ENCODE assay signal across 29 cellular contexts in genomic region chr17:36926226-36926625, GRCh38. TPM values are rescaled to one million over a fixed set of nuclear protein-coding genes. Genes with fewer than 3 reads are reported as not detected.
"Had no signal": no experiment of that assay in that cellular context is flagged by ENCODE, and none has a peak within 500 bp of the region (broad histone marks: within the 10 kb centered on the region; RNA-seq: fewer than 3 reads in every experiment).

No MANE protein-coding gene starts in this region.

- H3K36me3 ChIP-seq: adrenal gland, breast epithelium had no signal

- H3K4me3 Mint-ChIP-seq: activated CD4-positive, alpha-beta T cell treated with anti-CD3 and anti-CD28 coated beads, Interleukin-2, amount 10 ng/mL, durations not matched to agents 24 days and 14 days; activated CD8-positive, alpha-beta T cell treated with anti-CD3 and anti-CD28 coated beads for 36 hours; activated T-cell treated with anti-CD3 and anti-CD28 coated beads, Interleukin-2, amount 50 U/mL, for 72 hours; activated T-helper 17 cell treated with anti-CD3 and anti-CD28 coated beads, Interleukin-2, amount 50 U/mL, for 72 hours had no signal

- H3K4me1 ChIP-seq: adrenal gland, breast epithelium had no signal

- H3K9me3 ChIP-seq: adrenal gland, body of pancreas, breast epithelium had no signal

- H3K27ac ChIP-seq: adrenal gland, body of pancreas, breast epithelium had no signal

- H3K9me3 Mint-ChIP-seq: activated CD4-positive, alpha-beta T cell treated with anti-CD3 and anti-CD28 coated beads, Interleukin-2, amount 10 ng/mL, durations not matched to agents 24 days and 14 days; activated CD8-positive, alpha-beta T cell treated with anti-CD3 and anti-CD28 coated beads for 36 hours; activated naive CD4-positive, alpha-beta T cell treated with anti-CD3 and anti-CD28 coated beads, Interleukin-2, amount 50 U/mL, for 72 hours; activated T-cell treated with anti-CD3 and anti-CD28 coated beads, Interleukin-2, amount 50 U/mL, for 72 hours; activated T-helper 17 cell treated with anti-CD3 and anti-CD28 coated beads, Interleukin-2, amount 50 U/mL, for 72 hours had no signal

- ATAC-seq: activated CD8-positive, alpha-beta T cell treated with anti-CD3 and anti-CD28 coated beads for 36 hours; activated naive CD4-positive, alpha-beta T cell treated with anti-CD3 and anti-CD28 coated beads, Interleukin-2, amount 50 U/mL, for 72 hours; activated T-cell treated with anti-CD3 and anti-CD28 coated beads, Interleukin-2, amount 50 U/mL, for 72 hours; activated T-helper 17 cell treated with anti-CD3 and anti-CD28 coated beads, Interleukin-2, amount 50 U/mL, for 72 hours; body of pancreas had no signal

- DNase-seq: activated CD4-positive, alpha-beta T cell treated with anti-CD3 and anti-CD28 coated beads, Interleukin-2, amount 10 ng/mL, durations not matched to agents 24 days and 14 days; activated CD4-positive, alpha-beta T cell treated with anti-CD3 and anti-CD28 coated beads, Interleukin-2, amount 50 U/mL, for 4 hours; activated CD8-positive, alpha-beta T cell treated with anti-CD3 and anti-CD28 coated beads for 36 hours; activated effector memory CD4-positive, alpha-beta T cell treated with anti-CD3 and anti-CD28 coated beads, Interleukin-2, amount 50 U/mL, for 16 hours; activated naive CD4-positive, alpha-beta T cell; activated T-cell treated with anti-CD3 and anti-CD28 coated beads, Interleukin-2, amount 50 U/mL, for 1 hour; activated T-cell treated with anti-CD3 and anti-CD28 coated beads, Interleukin-2, amount 50 U/mL, for 72 hours; adrenal gland; body of pancreas; caudate nucleus; cerebellar nuclear complex; NCI-H1092 treated with DMSO at 0.1 percent for 48 hours; NCI-H1417 treated with DMSO at 0.1 percent for 48 hours; NCI-H187 treated with DMSO at 0.1 percent for 48 hours; NCI-H2081; NCI-H2171 treated with DMSO at 0.1 percent for 48 hours; NCI-H2227 treated with DMSO at 0.1 percent for 48 hours; NCI-H446; NCI-H510A treated with DMSO at 0.1 percent for 48 hours; NCI-H526 treated with DMSO at 0.1 percent for 48 hours; Right ventricle myocardium superior; SW 1271; T-helper 1 cell; T-helper 2 cell; T-helper 9 cell had no signal

- H3K27ac Mint-ChIP-seq: activated CD4-positive, alpha-beta T cell treated with anti-CD3 and anti-CD28 coated beads, Interleukin-2, amount 10 ng/mL, durations not matched to agents 24 days and 14 days; activated CD8-positive, alpha-beta T cell treated with anti-CD3 and anti-CD28 coated beads for 36 hours; activated naive CD4-positive, alpha-beta T cell treated with anti-CD3 and anti-CD28 coated beads, Interleukin-2, amount 50 U/mL, for 72 hours; activated T-cell treated with anti-CD3 and anti-CD28 coated beads, Interleukin-2, amount 50 U/mL, for 72 hours; activated T-helper 17 cell treated with anti-CD3 and anti-CD28 coated beads, Interleukin-2, amount 50 U/mL, for 72 hours had no signal

- H3K4me3 ChIP-seq: adrenal gland, body of pancreas, breast epithelium had no signal

RNA-seq across cellular contexts. Expression of gene LHX1, which starts 11.0 kb away (rescaled TPM):
- total RNA-seq: activated CD8-positive, alpha-beta T cell treated with anti-CD3 and anti-CD28 coated beads for 36 hours; activated naive CD4-positive, alpha-beta T cell treated with anti-CD3 and anti-CD28 coated beads, Interleukin-2, amount 50 U/mL, for 72 hours; adrenal gland; body of pancreas; breast epithelium; OCI-LY7; Right ventricle myocardium superior had no signal
- polyA plus RNA-seq: adrenal gland had no signal
